Comparison of ENCODE assay signal across 25 cellular contexts in genomic region chr3:63251499-63251898, GRCh38. TPM values are rescaled to one million over a fixed set of nuclear protein-coding genes. Genes with fewer than 3 reads are reported as not detected.
"Had no signal": no experiment of that assay in that cellular context is flagged by ENCODE, and none has a peak within 500 bp of the region (broad histone marks: within the 10 kb centered on the region; RNA-seq: fewer than 3 reads in every experiment).

No MANE protein-coding gene starts in this region.

- DNase-seq: effector memory CD8-positive, alpha-beta T cell; esophagus squamous epithelium; foreskin fibroblast; kidney; left cardiac atrium; left ventricle myocardium inferior; lower lobe of right lung; mesenchymal stem cell; naive B cell; posterior cingulate gyrus; spleen; stimulated activated CD4-positive, alpha-beta T cell treated with anti-CD3 and anti-CD28 coated beads, Interleukin-15, amount 100 ng/mL, for 24 hours; stimulated activated CD4-positive, alpha-beta T cell treated with anti-CD3 and anti-CD28 coated beads, Interleukin-1b, Interleukin-23, amount 100 ng/mL, for 48 hours; stimulated activated CD4-positive, alpha-beta T cell treated with anti-CD3 and anti-CD28 coated beads, Interleukin-4, amount 100 ng/mL, for 24 hours; tibial artery; upper lobe of right lung had no signal

- H3K36me3 ChIP-seq: esophagus squamous epithelium, left ventricle myocardium inferior, lower lobe of right lung, spleen, tibial artery, upper lobe of right lung, vagina had no signal

- H3K9me3 ChIP-seq: esophagus squamous epithelium, left ventricle myocardium inferior, lower lobe of right lung, tibial artery, upper lobe of right lung, vagina had no signal

- H3K36me3 Mint-ChIP-seq: naive B cell; stimulated activated memory B cell treated with anti-CD40 and anti-IgM and Interleukin-4, amounts not matched to agents 10 μg/mL and 1 μg/mL and 100 μg/mL, for 72 hours had no signal

- H3K27me3 Mint-ChIP-seq: effector memory CD8-positive, alpha-beta T cell; naive B cell; stimulated activated memory B cell treated with anti-CD40 and anti-IgM and Interleukin-4, amounts not matched to agents 10 μg/mL and 1 μg/mL and 100 μg/mL, for 72 hours; stimulated activated naive CD8-positive, alpha-beta T cell treated with anti-CD3 and anti-CD28 coated beads, Interleukin-15, Interleukin-2, amounts not matched to agents 100 ng/mL and 50 ng/mL, for 24 hours had no signal

- H3K27ac Mint-ChIP-seq: effector memory CD8-positive, alpha-beta T cell; naive B cell; nephron; stimulated activated memory B cell treated with anti-CD40 and anti-IgM and Interleukin-4, amounts not matched to agents 10 μg/mL and 1 μg/mL and 100 μg/mL, for 72 hours; stimulated activated naive CD8-positive, alpha-beta T cell treated with anti-CD3 and anti-CD28 coated beads, Interleukin-15, Interleukin-2, amounts not matched to agents 100 ng/mL and 50 ng/mL, for 24 hours had no signal

- H3K4me1 ChIP-seq: esophagus squamous epithelium, left ventricle myocardium inferior, lower lobe of right lung, spleen, tibial artery, upper lobe of right lung, vagina had no signal

- H3K4me3 ChIP-seq: esophagus squamous epithelium, left ventricle myocardium inferior, lower lobe of right lung, spleen, tibial artery, upper lobe of right lung, vagina had no signal

- H3K9me3 Mint-ChIP-seq: stimulated activated memory B cell treated with anti-CD40 and anti-IgM and Interleukin-4, amounts not matched to agents 10 μg/mL and 1 μg/mL and 100 μg/mL, for 72 hours; stimulated activated naive CD8-positive, alpha-beta T cell treated with anti-CD3 and anti-CD28 coated beads, Interleukin-15, Interleukin-2, amounts not matched to agents 100 ng/mL and 50 ng/mL, for 24 hours had no signal

- H3K27me3 ChIP-seq: spleen, vagina had no signal

- H3K27ac ChIP-seq: esophagus squamous epithelium, left ventricle myocardium inferior, lower lobe of right lung, spleen, tibial artery, upper lobe of right lung, vagina had no signal

- H3K4me1 Mint-ChIP-seq: naive B cell; nephron; stimulated activated memory B cell treated with anti-CD40 and anti-IgM and Interleukin-4, amounts not matched to agents 10 μg/mL and 1 μg/mL and 100 μg/mL, for 72 hours had no signal

- ATAC-seq: effector memory CD8-positive, alpha-beta T cell; left cardiac atrium; lower lobe of right lung; sciatic nerve; stimulated activated memory B cell treated with anti-CD40 and anti-IgM and Interleukin-4, amounts not matched to agents 10 μg/mL and 1 μg/mL and 100 μg/mL, for 72 hours; upper lobe of right lung had no signal

- H3K4me3 Mint-ChIP-seq: effector memory CD8-positive, alpha-beta T cell; naive B cell; nephron; stimulated activated memory B cell treated with anti-CD40 and anti-IgM and Interleukin-4, amounts not matched to agents 10 μg/mL and 1 μg/mL and 100 μg/mL, for 72 hours; stimulated activated naive CD8-positive, alpha-beta T cell treated with anti-CD3 and anti-CD28 coated beads, Interleukin-15, Interleukin-2, amounts not matched to agents 100 ng/mL and 50 ng/mL, for 24 hours had no signal

RNA-seq across cellular contexts. Expression of gene SYNPR, which starts 26.6 kb away (rescaled TPM):
- total RNA-seq: epithelial cell of proximal tubule, esophagus squamous epithelium, kidney, lower lobe of right lung, omental fat pad, pulmonary artery endothelial cell, sciatic nerve, skeletal muscle tissue, spleen, upper lobe of right lung, vagina had no signal
- polyA plus RNA-seq: spleen had no signal
